Comparison of ENCODE assay signal across 1 cellular context in genomic region chr20:33689973-33690372, GRCh38.
TF ChIP-seq lines count a peak whose summit lies in the region.

No MANE protein-coding gene starts in this region.

TF ChIP-seq in K562, 482 proteins besides CTCF, POLR2A, EP300 and RAD21 (continued from another document and continues in another):
- TF ChIP-seq ARID3A (IDR thresholded peaks at IDR 0.05; ENCODE audit: borderline replicate concordance, low read depth, low read length): peak; percentile 44; the same call in 1 of the 2 replicates
- TF ChIP-seq SMARCA4 (IDR thresholded peaks at IDR 0.05): peak; percentile 97
- TF ChIP-seq ZBTB7A (IDR thresholded peaks at IDR 0.05; ENCODE audit: borderline replicate concordance, control insufficient read depth, low read depth, low read length): peak; percentile 66
- 0 out of 2 replicates have a peak, but pooled peaks have one; percentile 35 for TF ChIP-seq CREB3L1 (IDR thresholded peaks at IDR 0.05; ENCODE audit: borderline replicate concordance, low read depth)
- TF ChIP-seq ESRRA (IDR thresholded peaks at IDR 0.05; ENCODE audit: borderline replicate concordance, low read depth): no peak
- no peak for TF ChIP-seq ZFP30 (CRISPR knock-in tag; IDR thresholded peaks at IDR 0.05; ENCODE audit: borderline replicate concordance)
- TF ChIP-seq ETV5 (CRISPR knock-in tag; IDR thresholded peaks at IDR 0.05; ENCODE audit: low read depth): peak; percentile 76; the same call in 1 of the 2 replicates
- peak; percentile 97 for TF ChIP-seq HDAC2 (IDR thresholded peaks at IDR 0.05)
- no peak for TF ChIP-seq SMAD2 (IDR thresholded peaks at IDR 0.05; ENCODE audit: low read depth, low read length)
- TF ChIP-seq ZNF589 (CRISPR knock-in tag; IDR thresholded peaks at IDR 0.05; ENCODE audit: low read depth): peak; percentile 75
- TF ChIP-seq HNRNPUL1 (IDR thresholded peaks at IDR 0.05; ENCODE audit: low read length): no peak
- TF ChIP-seq CEBPG (CRISPR knock-in tag; IDR thresholded peaks at IDR 0.05): peak; percentile 63; the same call in 1 of the 2 replicates
- no peak for TF ChIP-seq CEBPG (tag; conservative IDR thresholded peaks at IDR 0.05 in 1 of 2, IDR thresholded peaks at IDR 0.05 in 1 of 2)
- TF ChIP-seq BCLAF1 (IDR thresholded peaks at IDR 0.05; ENCODE audit: borderline replicate concordance in 1 of 2, control insufficient read depth in 1 of 2, low read depth in 2 of 2, low read length in 1 of 2): no peak
- peak; percentile 82 for TF ChIP-seq NR2C2 (CRISPR knock-in tag; IDR thresholded peaks at IDR 0.05)
- TF ChIP-seq NR2C2 (tag; IDR thresholded peaks at IDR 0.05): peak; percentile 95
- TF ChIP-seq PTRF (tag; IDR thresholded peaks at IDR 0.05): no peak
- peak; percentile 59; the same call in 1 of the 2 replicates for TF ChIP-seq HES1 (IDR thresholded peaks at IDR 0.05; ENCODE audit: low read depth)
- TF ChIP-seq MXI1 (IDR thresholded peaks at IDR 0.05; ENCODE audit: low read depth, low read length): no peak
- peak; percentile 28 to 48; a peak in 1 of 4 replicates for TF ChIP-seq TEAD1 (CRISPR knock-in tag; IDR thresholded peaks at IDR 0.05)
- TF ChIP-seq CREB3 (tag; conservative IDR thresholded peaks at IDR 0.05; ENCODE audit: low read depth): no peak
- no peak for TF ChIP-seq NFXL1 (CRISPR knock-in tag; IDR thresholded peaks at IDR 0.05)
- no peak for TF ChIP-seq SLC30A9 (CRISPR knock-in tag; IDR thresholded peaks at IDR 0.05)
- TF ChIP-seq NCOR1 (IDR thresholded peaks at IDR 0.05): peak; percentile 92
- peak; percentile 57; the same call in 1 of the 2 replicates for TF ChIP-seq MTA3 (IDR thresholded peaks at IDR 0.05; ENCODE audit: borderline replicate concordance)
- TF ChIP-seq KDM1A (IDR thresholded peaks at IDR 0.05): peak; percentile 100
- no peak for TF ChIP-seq ZNF551 (CRISPR knock-in tag; IDR thresholded peaks at IDR 0.05)
- TF ChIP-seq NONO (IDR thresholded peaks at IDR 0.05; ENCODE audit: low read depth in 2 of 2, low read length in 1 of 2): no peak
- TF ChIP-seq THRA (IDR thresholded peaks at IDR 0.05): no peak
- TF ChIP-seq ARNT (IDR thresholded peaks at IDR 0.05): peak in 1 of 2 experiments; percentile 78; a peak in 1 of 4 replicates
- TF ChIP-seq ZNF197 (CRISPR knock-in tag; IDR thresholded peaks at IDR 0.05; ENCODE audit: low read depth): peak; percentile 20; the same call in 1 of the 2 replicates
- TF ChIP-seq SOX6 (IDR thresholded peaks at IDR 0.05): peak; percentile 88
- peak; percentile 9; the same call in 1 of the 2 replicates for TF ChIP-seq MAFF (IDR thresholded peaks at IDR 0.05; ENCODE audit: low read length)
- TF ChIP-seq HNRNPLL (IDR thresholded peaks at IDR 0.05; ENCODE audit: low read depth, low read length, poor library complexity, severe bottlenecking): no peak
- TF ChIP-seq SUPT5H (IDR thresholded peaks at IDR 0.05): no peak
- TF ChIP-seq ZNF253 (CRISPR knock-in tag; conservative IDR thresholded peaks at IDR 0.05): no peak
- TF ChIP-seq ZNF512 (tag; IDR thresholded peaks at IDR 0.05): no peak
- 0 out of 2 replicates have a peak, but pooled peaks have one; percentile 29 for TF ChIP-seq MBD2 (IDR thresholded peaks at IDR 0.05; ENCODE audit: borderline replicate concordance, low read depth)
- peak; percentile 71 for TF ChIP-seq E2F3 (CRISPR knock-in tag; IDR thresholded peaks at IDR 0.05)
- TF ChIP-seq ZNF184 (CRISPR knock-in tag; IDR thresholded peaks at IDR 0.05): no peak
- peak; percentile 79 for TF ChIP-seq CXXC5 (CRISPR knock-in tag; IDR thresholded peaks at IDR 0.05)
- no peak for TF ChIP-seq PHB2 (IDR thresholded peaks at IDR 0.05; ENCODE audit: low read depth)
- peak; percentile 33 to 82; a peak in 3 of 4 replicates for TF ChIP-seq MNT (conservative IDR thresholded peaks at IDR 0.05)
- TF ChIP-seq CCNT2 (IDR thresholded peaks at IDR 0.05; ENCODE audit: borderline replicate concordance, extremely low read depth, insufficient read length, low read depth, low read length): peak; percentile 59
- TF ChIP-seq CAMTA2 (CRISPR knock-in tag; conservative IDR thresholded peaks at IDR 0.05): no peak
- no peak for TF ChIP-seq CHCHD3 (CRISPR knock-in tag; IDR thresholded peaks at IDR 0.05)
- TF ChIP-seq ATF4 (CRISPR knock-in tag; IDR thresholded peaks at IDR 0.05): 0 out of 2 replicates have a peak, but pooled peaks have one; percentile 46
- no peak for TF ChIP-seq RFX7 (CRISPR knock-in tag; IDR thresholded peaks at IDR 0.05)
- peak; percentile 72 to 94; a peak in 3 of 4 replicates for TF ChIP-seq MAZ (CRISPR knock-in tag; conservative IDR thresholded peaks at IDR 0.05 in 1 of 2, IDR thresholded peaks at IDR 0.05 in 1 of 2)
- 0 out of 2 replicates have a peak, but pooled peaks have one; percentile 44 for TF ChIP-seq ZKSCAN1 (IDR thresholded peaks at IDR 0.05; ENCODE audit: low read depth, low read length)
- no peak for TF ChIP-seq E2F5 (CRISPR knock-in tag; IDR thresholded peaks at IDR 0.05)
- no peak for TF ChIP-seq FOXP4 (CRISPR knock-in tag; IDR thresholded peaks at IDR 0.05; ENCODE audit: borderline replicate concordance)
- TF ChIP-seq RCOR1 (IDR thresholded peaks at IDR 0.05; ENCODE audit: borderline replicate concordance in 1 of 2, low read depth in 2 of 2, low read length in 2 of 2): peak; percentile 98 to 99
- peak; percentile 97 for TF ChIP-seq CBFA2T3 (IDR thresholded peaks at IDR 0.05)
